Comparison of ENCODE assay signal across 3 cellular contexts in genomic region chr10:133165556-133166503, GRCh38.
TF ChIP-seq lines count a peak whose summit lies in the region.

No MANE protein-coding gene starts in this region.

TF ChIP-seq in SK-N-SH, 30 proteins besides CTCF, POLR2A, EP300 and RAD21 (continued from another document and continues in another):
- no peak for TF ChIP-seq REST (IDR thresholded peaks at IDR 0.05; ENCODE audit: low read depth, low read length)
- TF ChIP-seq IRF3 (IDR thresholded peaks at IDR 0.05; ENCODE audit: low read depth, low read length) = no peak
- no peak for TF ChIP-seq ELF1 (IDR thresholded peaks at IDR 0.05)
- no peak for TF ChIP-seq GATA2 (CRISPR knock-in tag; IDR thresholded peaks at IDR 0.05)
- TF ChIP-seq FOXM1 (IDR thresholded peaks at IDR 0.05; ENCODE audit: low read depth) = no peak
- TF ChIP-seq SMC3 (IDR thresholded peaks at IDR 0.05; ENCODE audit: low read depth, low read length) = no peak
- no peak for TF ChIP-seq NFIC (IDR thresholded peaks at IDR 0.05; ENCODE audit: borderline replicate concordance)
- TF ChIP-seq POLR2AphosphoS5 (IDR thresholded peaks at IDR 0.05; ENCODE audit: low read depth, low read length) = no peak
- TF ChIP-seq FOXJ3 (CRISPR knock-in tag; IDR thresholded peaks at IDR 0.05) = no peak
- no peak for TF ChIP-seq RXRA (IDR thresholded peaks at IDR 0.05; ENCODE audit: borderline replicate concordance, low read depth)
- TF ChIP-seq USF1 (IDR thresholded peaks at IDR 0.05; ENCODE audit: borderline replicate concordance, low read depth) = no peak
- TF ChIP-seq USF2 (IDR thresholded peaks at IDR 0.05; ENCODE audit: borderline replicate concordance, low read depth, low read length) = no peak
- TF ChIP-seq NRF1 (IDR thresholded peaks at IDR 0.05; ENCODE audit: low read depth, low read length) = no peak
- TF ChIP-seq FOSL2 (IDR thresholded peaks at IDR 0.05; ENCODE audit: borderline replicate concordance, low read depth) = no peak
- no peak for TF ChIP-seq TCF12 (IDR thresholded peaks at IDR 0.05)
- TF ChIP-seq CHD2 (IDR thresholded peaks at IDR 0.05; ENCODE audit: low read length, partially characterized antibody) = no peak

TF ChIP-seq in SK-N-SH treated with all-trans-retinoic acid at 6 μM for 48 hours, 23 proteins besides CTCF, POLR2A, EP300 and RAD21 (continued from another document):
- TF ChIP-seq SNAI2 (CRISPR knock-in tag; IDR thresholded peaks at IDR 0.05) = no peak
- TF ChIP-seq ZFP30 (CRISPR knock-in tag; IDR thresholded peaks at IDR 0.05) = no peak
- no peak for TF ChIP-seq OSR1 (CRISPR knock-in tag; IDR thresholded peaks at IDR 0.05)
- TF ChIP-seq BACH2 (CRISPR knock-in tag; IDR thresholded peaks at IDR 0.05; ENCODE audit: borderline replicate concordance) = no peak
- no peak for TF ChIP-seq ZNF70 (CRISPR knock-in tag; IDR thresholded peaks at IDR 0.05)
- TF ChIP-seq TSHZ2 (CRISPR knock-in tag; IDR thresholded peaks at IDR 0.05) = no peak
- TF ChIP-seq ESRRG (CRISPR knock-in tag; IDR thresholded peaks at IDR 0.05) = no peak
- TF ChIP-seq TCF4 (CRISPR knock-in tag; IDR thresholded peaks at IDR 0.05; ENCODE audit: borderline replicate concordance) = no peak
- TF ChIP-seq RARB (CRISPR knock-in tag; IDR thresholded peaks at IDR 0.05) = no peak
- TF ChIP-seq PPARA (CRISPR knock-in tag; IDR thresholded peaks at IDR 0.05; ENCODE audit: borderline replicate concordance) = no peak
- TF ChIP-seq CSRNP3 (CRISPR knock-in tag; IDR thresholded peaks at IDR 0.05) = no peak
- TF ChIP-seq CSDC2 (CRISPR knock-in tag; IDR thresholded peaks at IDR 0.05) = no peak
- no peak for TF ChIP-seq ZNF8 (CRISPR knock-in tag; IDR thresholded peaks at IDR 0.05)
- no peak for TF ChIP-seq ARNTL (CRISPR knock-in tag; IDR thresholded peaks at IDR 0.05; ENCODE audit: borderline replicate concordance, low read depth)
- no peak for TF ChIP-seq ZFP3 (CRISPR knock-in tag; IDR thresholded peaks at IDR 0.05)
- no peak for TF ChIP-seq POU6F1 (CRISPR knock-in tag; IDR thresholded peaks at IDR 0.05; ENCODE audit: borderline replicate concordance, low read depth)
- no peak for TF ChIP-seq PATZ1 (CRISPR knock-in tag; IDR thresholded peaks at IDR 0.05; ENCODE audit: borderline replicate concordance)

TF ChIP-seq in GM12878, 131 proteins besides CTCF, POLR2A, EP300 and RAD21 (continued from another document):
- TF ChIP-seq ZBTB4 (CRISPR knock-in tag; IDR thresholded peaks at IDR 0.05) = no peak
- no peak for TF ChIP-seq POLR2AphosphoS2 (IDR thresholded peaks at IDR 0.05; ENCODE audit: low read depth, low read length)
